Comparison of ENCODE assay signal across 12 cellular contexts in the genomic region with DNA sequence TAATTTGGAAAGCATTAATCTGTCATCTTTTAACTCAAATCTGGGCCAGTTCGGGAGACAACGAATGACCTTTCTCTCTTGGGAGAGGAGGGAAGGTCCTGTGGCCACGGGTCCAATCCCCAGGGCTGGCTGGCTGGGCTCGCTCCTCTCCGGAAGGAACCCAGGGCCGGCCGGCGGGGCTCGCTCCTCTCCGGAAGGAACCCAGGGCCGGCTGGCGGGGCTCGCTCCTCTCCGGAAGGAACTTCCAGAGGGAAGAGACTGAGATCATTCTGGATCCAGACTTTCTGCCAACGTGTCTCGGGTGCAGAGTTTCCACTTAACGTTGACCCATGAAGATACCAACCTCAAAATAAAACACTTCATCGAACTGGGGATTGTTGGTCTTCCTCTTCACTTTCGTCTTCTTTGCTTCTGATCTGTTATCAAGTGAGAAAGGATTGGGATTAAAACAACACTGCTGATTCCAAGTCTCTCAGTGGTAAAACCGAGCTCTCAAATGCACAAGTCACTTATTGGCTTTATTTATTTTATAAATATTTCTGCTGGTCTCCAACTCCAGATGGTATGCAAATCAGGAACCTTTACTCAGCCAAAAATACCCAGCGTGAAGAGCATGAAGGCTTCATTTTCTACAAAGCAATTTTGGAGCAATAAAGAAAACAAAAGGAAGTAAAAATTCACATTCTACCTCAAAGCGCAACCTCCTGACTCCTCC. TPM values are rescaled to one million over a fixed set of nuclear protein-coding genes. Genes with fewer than 3 reads are reported as not detected.
DNase-seq lines count a peak whose midpoint lies in the region; ATAC-seq and TF ChIP-seq lines count a peak whose summit lies in the region.
"Had no signal": no experiment of that assay in that cellular context is flagged by ENCODE, and none has a peak within 500 bp of the region (broad histone marks: within the 10 kb centered on the region; RNA-seq: fewer than 3 reads in every experiment).

No MANE protein-coding gene starts in this region.

- 50% methylated on average over 22 of the region's 22 CpGs for WGBS in esophagus muscularis mucosa

- H3K27me3 Mint-ChIP-seq in nephron (ENCODE audit: low read depth): no peaks in the 10 kb centered on the region

- no peak overlapping the region for H3K4me3 Mint-ChIP-seq in nephron
- H3K4me3 Mint-ChIP-seq: CD4-positive, CD25-positive, alpha-beta regulatory T cell had no signal

- peaks cover 6% of the 10 kb centered on the region for H3K36me3 Mint-ChIP-seq in nephron (ENCODE audit: low read depth)

- H3K9me3 ChIP-seq in OCI-LY1 (ENCODE audit: low read length): no peaks in the 10 kb centered on the region
- no peaks in the 10 kb centered on the region for H3K9me3 ChIP-seq in esophagus muscularis mucosa

- H3K4me3 ChIP-seq in OCI-LY1 (ENCODE audit: low read depth, low read length, poor library complexity, severe bottlenecking) (peak overlapping the region; percentile 66), esophagus muscularis mucosa (peak overlapping the region in 3 of 4 donors; percentile 10 to 35 (median 19))

- H3K27me3 ChIP-seq in OCI-LY1 (ENCODE audit: insufficient read depth, low read length): no peaks in the 10 kb centered on the region
- no peaks in the 10 kb centered on the region for H3K27me3 ChIP-seq in esophagus muscularis mucosa

- H3K9me2 ChIP-seq in OCI-LY1 (ENCODE audit: low read depth, low read length): no peaks in the 10 kb centered on the region

- peak overlapping the region; percentile 69 for H3K4me2 ChIP-seq in OCI-LY1 (ENCODE audit: low read length)

- no peaks in the 10 kb centered on the region for H3K9me3 Mint-ChIP-seq in nephron
- H3K9me3 Mint-ChIP-seq: CD4-positive, CD25-positive, alpha-beta regulatory T cell had no signal

- ATAC-seq in HG02938 (IDR thresholded peaks at IDR 0.05; ENCODE audit: unreplicated experiment): no peak

- H4K20me1 ChIP-seq in OCI-LY1 (ENCODE audit: insufficient read depth, low read length): no peaks in the 10 kb centered on the region

- TF ChIP-seq CTCF in OCI-LY1 (IDR thresholded peaks at IDR 0.05; ENCODE audit: low read length) (no peak), esophagus muscularis mucosa (IDR thresholded peaks at IDR 0.05) (no peak), nephron (IDR thresholded peaks at IDR 0.05; ENCODE audit: unreplicated experiment in 3 of 3) (no peak)

- TF ChIP-seq POLR2A in esophagus muscularis mucosa (IDR thresholded peaks at IDR 0.05; ENCODE audit: low read depth): no peak

- H3K9ac ChIP-seq in OCI-LY1 (ENCODE audit: low read length): peak overlapping the region; percentile 65

- no peaks in the 10 kb centered on the region for H3K79me2 ChIP-seq in OCI-LY1 (ENCODE audit: insufficient read depth, low read length)

- no peaks in the 10 kb centered on the region; the same call in 1 of the 2 replicates for H3F3A ChIP-seq in OCI-LY1 (ENCODE audit: insufficient read depth, low read length)

- H3K4me1 Mint-ChIP-seq in nephron: peaks cover 42% of the 10 kb centered on the region

- peaks cover 3% of the 10 kb centered on the region; the same call in 1 of the 2 replicates for H3K36me3 ChIP-seq in OCI-LY1 (ENCODE audit: insufficient read depth, low read length)
- peaks cover 0 to 53% (median 26%) of the 10 kb centered on the region in 4 donors for H3K36me3 ChIP-seq in esophagus muscularis mucosa

- no peak for TF ChIP-seq EP300 in esophagus muscularis mucosa (IDR thresholded peaks at IDR 0.05)

- peaks cover 61% of the 10 kb centered on the region for H3K4me1 ChIP-seq in OCI-LY1 (ENCODE audit: insufficient read depth, low read length, severe bottlenecking)
- peaks cover 39 to 66% (median 47%) of the 10 kb centered on the region in 4 donors for H3K4me1 ChIP-seq in esophagus muscularis mucosa

- DNase-seq in AG20443 (ENCODE audit: low spot score) (peak; percentile 39), esophagus muscularis mucosa (ENCODE audit: extremely low spot score) (no peak), NCI-H1048 (lab: John Stamatoyannopoulos, UW) (no peak)
- DNase-seq in activated CD4-positive, alpha-beta T cell treated with anti-CD3 and anti-CD28 coated beads, Interleukin-2, amount 50 U/mL, for 4 hours: no peak
- no peak for DNase-seq in activated CD8-positive, alpha-beta memory T cell treated with anti-CD3 and anti-CD28 coated beads for 24 hours
- DNase-seq: CD4-positive, CD25-positive, alpha-beta regulatory T cell; cerebellar nuclear complex; NCI-H524; occipital lobe had no signal

- H3K27ac ChIP-seq in OCI-LY1 (ENCODE audit: low read depth, low read length, poor library complexity, severe bottlenecking) (peak overlapping the region; percentile 94), esophagus muscularis mucosa (replicated peaks in 1 of 4) (peak overlapping the region; percentile 68 to 79 (median 76))

- peak overlapping the region; percentile 40 to 56 (median 43) for H3K27ac Mint-ChIP-seq in nephron

- no peak overlapping the region for H2AFZ ChIP-seq in OCI-LY1 (ENCODE audit: low read length)

- intact Hi-C loops in esophagus muscularis mucosa (cut with DNase I): loop anchor here (5.0 kb wide), 1 partner anchor 200 kb away; no protein-coding TSS in a partner anchor

RNA-seq across cellular contexts. Expression of gene C13orf46, which starts 53.3 kb away (rescaled TPM):
- total RNA-seq in esophagus muscularis mucosa: 1 to 10 TPM in 2 of 4 donors, under 1 TPM in 2; 0.17 to 2.1 (median 0.89) TPM
